ENCODE assay signal across 11 cellular contexts in the genomic region with DNA sequence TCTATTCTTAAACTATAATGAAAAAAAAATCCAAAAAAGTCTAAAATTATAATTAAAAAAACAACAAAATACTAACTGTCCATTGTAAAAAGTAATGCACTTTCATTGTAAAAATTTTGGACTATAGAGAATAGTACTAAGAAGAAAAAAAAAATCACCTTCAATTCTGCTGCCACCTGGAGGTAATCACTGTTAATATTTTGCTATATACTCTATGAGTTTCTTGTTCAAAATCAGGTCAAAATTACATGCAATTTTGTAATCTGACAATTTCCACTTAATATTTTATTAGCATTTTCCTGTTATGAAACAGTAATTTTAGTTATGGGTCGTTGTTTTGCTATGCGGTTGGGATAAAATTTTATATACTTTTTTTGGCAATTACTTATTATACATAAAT.
A peak's percentile ranks its signal among the peaks of the same experiment; 100 is the strongest.
DNase-seq lines count a peak whose midpoint lies in the region; ATAC-seq, FAIRE-seq and TF ChIP-seq lines count a peak whose summit lies in the region.
"Had no signal": no experiment of that assay in that cellular context is flagged by ENCODE, and none has a peak within 500 bp of the region (broad histone marks: within the 10 kb centered on the region; RNA-seq: fewer than 3 reads in every experiment).

No MANE protein-coding gene starts in this region.

- no peak overlapping the region for H4K8ac ChIP-seq in mesendoderm (ENCODE audit: low read depth, low read length)

- no peaks in the 10 kb centered on the region for H3K9me3 ChIP-seq in left ventricle myocardium inferior (replicated peaks)
- H3K9me3 ChIP-seq in upper lobe of right lung = no peaks in the 10 kb centered on the region
- H3K9me3 ChIP-seq: BLaER1 treated with 17β-estradiol and CSF1 and Interleukin-3, amounts not matched to agents 10 nM and 100 nM had no signal

- TF ChIP-seq CTCF in left ventricle myocardium inferior (IDR thresholded peaks at IDR 0.05; ENCODE audit: borderline replicate concordance) (peak; percentile 49), upper lobe of right lung (IDR thresholded peaks at IDR 0.05) (peak; percentile 37)

- H3K27me3 ChIP-seq in left ventricle myocardium inferior (ENCODE audit: low read depth) (no peaks in the 10 kb centered on the region), upper lobe of right lung (no peaks in the 10 kb centered on the region), mesendoderm (ENCODE audit: insufficient read depth, low read length, poor library complexity) (no peaks in the 10 kb centered on the region)
- H3K27me3 ChIP-seq: BLaER1 treated with 17β-estradiol and CSF1 and Interleukin-3, amounts not matched to agents 10 nM and 100 nM had no signal

- no peak overlapping the region for H4K5ac ChIP-seq in mesendoderm (ENCODE audit: low read length)

- no peak overlapping the region for H3K9ac ChIP-seq in mesendoderm (ENCODE audit: low read length)
- H3K9ac ChIP-seq: BLaER1 treated with 17β-estradiol and CSF1 and Interleukin-3, amounts not matched to agents 10 nM and 100 nM had no signal

- no peaks in the 10 kb centered on the region for H3K79me2 ChIP-seq in mesendoderm (ENCODE audit: control insufficient read depth, insufficient read depth, low read length)

- H3K4me3 ChIP-seq in left ventricle myocardium inferior (no peak overlapping the region), upper lobe of right lung (no peak overlapping the region), mesendoderm (ENCODE audit: low read length) (no peak overlapping the region)
- H3K4me3 ChIP-seq: BLaER1 treated with 17β-estradiol and CSF1 and Interleukin-3, amounts not matched to agents 10 nM and 100 nM had no signal

- no peaks in the 10 kb centered on the region for H3K79me1 ChIP-seq in mesendoderm (ENCODE audit: low read length)

- DNase-seq in left ventricle myocardium inferior = no peak
- DNase-seq in cardiac septum (ENCODE audit: low spot score) = no peak
- DNase-seq in SK-MEL-5 (ENCODE audit: low read depth, low spot score) = peak; percentile 33
- DNase-seq in frontal cortex (ENCODE audit: low spot score in 2 of 2) = no peak
- no peak for DNase-seq in upper lobe of right lung
- no peak for DNase-seq in mesendoderm
- no peak for DNase-seq in HUDEP-2 (lab: John Stamatoyannopoulos, UW; ENCODE audit: unreplicated experiment in 76 of 76)
- DNase-seq: KG1, NCI-H510A treated with DMSO at 0.1 percent for 48 hours had no signal

- no peak overlapping the region for H2AK5ac ChIP-seq in mesendoderm (ENCODE audit: low read length)

- no peak overlapping the region for H3K23ac ChIP-seq in mesendoderm (ENCODE audit: low read length)

- WGBS in mesendoderm (ENCODE audit: extremely low coverage, insufficient coverage, low lambda C conversion rate) = 100% methylated on average over 1 of the region's 2 CpGs

- no peak overlapping the region for H2BK120ac ChIP-seq in mesendoderm (ENCODE audit: low read depth, low read length)

- H3K4ac ChIP-seq in mesendoderm (ENCODE audit: low read depth, low read length) = no peak overlapping the region

- no peak overlapping the region for H3K56ac ChIP-seq in mesendoderm (ENCODE audit: low read length)

- no peak overlapping the region for H3K18ac ChIP-seq in mesendoderm (ENCODE audit: low read length)

- H3K4me1 ChIP-seq in left ventricle myocardium inferior (no peaks in the 10 kb centered on the region), upper lobe of right lung (peaks cover 7% of the 10 kb centered on the region), mesendoderm (ENCODE audit: control insufficient read depth, low read depth, low read length) (no peaks in the 10 kb centered on the region)

- ATAC-seq in upper lobe of right lung = no peak
- ATAC-seq in GM19397 (IDR thresholded peaks at IDR 0.05; ENCODE audit: unreplicated experiment) = no peak

- in situ Hi-C loops in SK-MEL-5 (cut with HindIII; ENCODE audit: low pct_unique_long_range_greater_than_20kb, low sequenced_read_pairs) = no loop called here

- FAIRE-seq in frontal cortex (lab: Jason Lieb, UNC) = peak; percentile 74

- H3K27ac ChIP-seq in left ventricle myocardium inferior (replicated peaks) = no peak overlapping the region
- no peak overlapping the region for H3K27ac ChIP-seq in upper lobe of right lung
- H3K27ac ChIP-seq in mesendoderm (ENCODE audit: low read depth, low read length) = no peak overlapping the region
- H3K27ac ChIP-seq: BLaER1 treated with 17β-estradiol and CSF1 and Interleukin-3, amounts not matched to agents 10 nM and 100 nM had no signal

- H2BK15ac ChIP-seq in mesendoderm (replicated peaks; ENCODE audit: low read depth) = no peak overlapping the region

- no peak overlapping the region for H3K4me2 ChIP-seq in mesendoderm (ENCODE audit: low read length)
- H3K4me2 ChIP-seq: BLaER1 treated with 17β-estradiol and CSF1 and Interleukin-3, amounts not matched to agents 10 nM and 100 nM had no signal

- no peak overlapping the region for H2BK5ac ChIP-seq in mesendoderm (ENCODE audit: low read length)

- intact Hi-C loops in left ventricle myocardium inferior (cut with micrococcal nuclease) = no loop called here
- intact Hi-C loops in cardiac septum (cut with DNase I) = no loop called here
- intact Hi-C loops in upper lobe of right lung (cut with DNase I) = no loop called here

- H3K36me3 ChIP-seq in left ventricle myocardium inferior = peaks cover 87% of the 10 kb centered on the region
- H3K36me3 ChIP-seq in upper lobe of right lung = peaks cover 94% of the 10 kb centered on the region
- peaks cover 7% of the 10 kb centered on the region for H3K36me3 ChIP-seq in mesendoderm (ENCODE audit: control insufficient read depth, insufficient read depth, low read length)
